8 cellular contexts compared by ENCODE assay signal in genomic region chr6:28896505-28897392, GRCh38. TPM values are rescaled to one million over a fixed set of nuclear protein-coding genes. Genes with fewer than 3 reads are reported as not detected.
DNase-seq lines count a peak whose midpoint lies in the region; ATAC-seq and TF ChIP-seq lines count a peak whose summit lies in the region.

No MANE protein-coding gene starts in this region.

- H3K4me1 ChIP-seq in Loucy (ENCODE audit: insufficient read depth, low read length, poor library complexity, severe bottlenecking) (no peaks in the 10 kb centered on the region), right atrium auricular region (peaks cover 0 to 6% of the 10 kb centered on the region in 2 donors)

- H4K20me1 ChIP-seq in Loucy (ENCODE audit: insufficient read depth, low read length, poor library complexity, severe bottlenecking): no peaks in the 10 kb centered on the region

- H3K36me3 ChIP-seq in Loucy (ENCODE audit: insufficient read depth, low read length): peaks cover 13% of the 10 kb centered on the region; the same call in 1 of the 2 replicates
- peaks cover 12% of the 10 kb centered on the region for H3K36me3 ChIP-seq in right atrium auricular region

- H3K27me3 ChIP-seq in Loucy (ENCODE audit: insufficient read depth, low read length, poor library complexity, severe bottlenecking) (no peaks in the 10 kb centered on the region), right atrium auricular region (no peaks in the 10 kb centered on the region)

- peak overlapping the region; percentile 93 for H3K9ac ChIP-seq in Loucy (ENCODE audit: low read depth, low read length, poor library complexity, severe bottlenecking)

- H3K9me2 ChIP-seq in Loucy (replicated peaks; ENCODE audit: low read depth, low read length): no peaks in the 10 kb centered on the region

- H3K4me3 ChIP-seq in Loucy (ENCODE audit: low read length, poor library complexity, severe bottlenecking): peak overlapping the region; percentile 97
- H3K4me3 ChIP-seq in right atrium auricular region: peak overlapping the region; percentile 80 to 81

- peak overlapping the region; percentile 99 to 100 for H3K27ac ChIP-seq in right atrium auricular region

- peak; percentile 38 for ATAC-seq in GM21515 (IDR thresholded peaks at IDR 0.05; ENCODE audit: unreplicated experiment)

- peak overlapping the region; percentile 82 for H3K4me2 ChIP-seq in Loucy (ENCODE audit: low read depth, low read length, poor library complexity, severe bottlenecking)

- TF ChIP-seq CTCF in Loucy (conservative IDR thresholded peaks at IDR 0.05; ENCODE audit: low read length) (peak; percentile 39), right atrium auricular region (IDR thresholded peaks at IDR 0.05) (peak in 1 of 2 donors; percentile 49)

- H2AFZ ChIP-seq in Loucy (ENCODE audit: low read length): peak overlapping the region; percentile 94

- H3F3A ChIP-seq in Loucy (ENCODE audit: low read depth): 0 out of 2 replicates have a peak, but pooled peaks cover 6% of the 10 kb centered on the region

- intact Hi-C loops in posterior cingulate gyrus (cut with DNase I): loop anchor here (1.0 to 5.0 kb wide), 4 partner anchors 34 to 88 kb away; no protein-coding TSS in a partner anchor

- DNase-seq in DMS114 treated with DMSO at 0.1 percent for 48 hours (lab: John Stamatoyannopoulos, UW; ENCODE audit: unreplicated experiment) (peak; percentile 83), SKM-1 treated with dmso at 0.1 percent for 144 hours (lab: John Stamatoyannopoulos, UW; ENCODE audit: unreplicated experiment) (peak; percentile 50), amniotic epithelial cell (ENCODE audit: low read depth) (peak; percentile 49), right atrium auricular region (ENCODE audit: low spot score) (peak; percentile 60), posterior cingulate gyrus (peak; percentile 26 to 88 (median 40)), cortex of kidney (lab: John Stamatoyannopoulos, UW) (no peak)

- H3K79me2 ChIP-seq in Loucy (ENCODE audit: insufficient read depth, low read length): no peaks in the 10 kb centered on the region

- no peaks in the 10 kb centered on the region for H3K9me3 ChIP-seq in Loucy (ENCODE audit: insufficient read depth, low read depth, low read length)
- no peaks in the 10 kb centered on the region for H3K9me3 ChIP-seq in right atrium auricular region

RNA-seq across cellular contexts. Expression of gene TRIM27, which starts 27.0 kb away (rescaled TPM):
- total RNA-seq in right atrium auricular region: 10 to 100 TPM; 22.3 to 28.5 TPM
